Comparison of ENCODE assay signal across 12 cellular contexts in the genomic region with DNA sequence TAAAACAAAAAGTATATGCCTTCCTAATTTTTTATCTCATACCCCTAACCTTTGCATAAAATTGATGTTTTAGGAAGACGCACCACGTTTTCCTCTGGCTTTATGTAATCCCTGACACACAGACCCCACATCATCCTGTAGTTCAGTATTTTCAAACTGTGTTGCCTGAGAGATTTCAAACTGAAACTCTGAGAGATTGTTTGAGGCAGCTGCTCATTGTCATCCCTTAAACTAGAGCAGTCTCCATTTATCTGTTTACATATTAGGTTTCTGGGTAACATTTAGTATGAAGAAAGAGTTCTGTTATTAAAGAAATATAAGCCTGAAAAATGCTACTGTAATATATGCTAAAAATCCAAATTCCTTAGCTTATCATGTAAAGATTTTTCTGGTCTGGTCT. TPM values are rescaled to one million over a fixed set of nuclear protein-coding genes. Genes with fewer than 3 reads are reported as not detected.
DNase-seq lines count a peak whose midpoint lies in the region; ATAC-seq and TF ChIP-seq lines count a peak whose summit lies in the region.
"Had no signal": no experiment of that assay in that cellular context is flagged by ENCODE, and none has a peak within 500 bp of the region (broad histone marks: within the 10 kb centered on the region; RNA-seq: fewer than 3 reads in every experiment).

No MANE protein-coding gene starts in this region.

- ATAC-seq in HG03175 (IDR thresholded peaks at IDR 0.05; ENCODE audit: unreplicated experiment) (peak; percentile 53), GM21576 (IDR thresholded peaks at IDR 0.05; ENCODE audit: unreplicated experiment) (no peak)
- ATAC-seq in natural killer cell treated with Interleukin-12 subunit alpha and Interleukin-12 subunit beta and Interleukin-15 and Interleukin-18, amount 100 ng/mL, for 72 hours = no peak
- ATAC-seq: HCT116 had no signal

- intact Hi-C loops in Caco-2 (cut with micrococcal nuclease; ENCODE audit: unreplicated experiment) = no loop called here

- H3K27me3 Mint-ChIP-seq in natural killer cell treated with Interleukin-12 subunit alpha and Interleukin-12 subunit beta and Interleukin-15 and Interleukin-18, amount 100 ng/mL, for 72 hours = no peaks in the 10 kb centered on the region
- no peaks in the 10 kb centered on the region for H3K27me3 Mint-ChIP-seq in Caco-2 (ENCODE audit: insufficient read depth, unreplicated experiment)

- BruUV-seq in Caco-2 (replicated peaks; lab: Mats Ljungman, UMichigan) = no TSS peak

- no peak for TF ChIP-seq CTCF in Caco-2 (IDR thresholded peaks at IDR 0.05; ENCODE audit: insufficient read depth in 1 of 2, low read depth in 1 of 2, low read length in 1 of 2, severe bottlenecking in 1 of 2, unreplicated experiment in 1 of 2)

- peak; percentile 61 for DNase-seq in NCI-H748 (lab: John Stamatoyannopoulos, UW; ENCODE audit: unreplicated experiment)
- no peak for DNase-seq in NCI-H748 treated with DMSO at 0.1 percent for 48 hours (lab: John Stamatoyannopoulos, UW)
- DNase-seq in SJCRH30 = peak; percentile 39 to 80
- no peak for DNase-seq in natural killer cell treated with Interleukin-12 subunit alpha and Interleukin-12 subunit beta and Interleukin-15 and Interleukin-18, amount 100 ng/mL, for 72 hours (ENCODE audit: low spot score)
- no peak for DNase-seq in Caco-2
- no peak for DNase-seq in SIG-M5 (lab: John Stamatoyannopoulos, UW)
- DNase-seq: activated CD4-positive, alpha-beta T cell treated with anti-CD3 and anti-CD28 coated beads, Interleukin-2, amount 50 U/mL, for 1 hour; stimulated activated CD4-positive, alpha-beta T cell treated with anti-CD3 and anti-CD28 coated beads, Interleukin-4, amount 100 ng/mL, for 24 hours had no signal

- no peak overlapping the region for H3K27ac Mint-ChIP-seq in natural killer cell treated with Interleukin-12 subunit alpha and Interleukin-12 subunit beta and Interleukin-15 and Interleukin-18, amount 100 ng/mL, for 72 hours
- H3K27ac Mint-ChIP-seq in Caco-2 (ENCODE audit: unreplicated experiment) = no peak overlapping the region

- H3K27ac ChIP-seq in SJCRH30 = peak overlapping the region; percentile 71
- H3K27ac ChIP-seq: SK-N-MC had no signal

- peaks cover 23 to 25% of the 10 kb centered on the region in 2 donors for H3K4me1 Mint-ChIP-seq in natural killer cell treated with Interleukin-12 subunit alpha and Interleukin-12 subunit beta and Interleukin-15 and Interleukin-18, amount 100 ng/mL, for 72 hours (ENCODE audit: low read depth in 2 of 2)
- no peaks in the 10 kb centered on the region for H3K4me1 Mint-ChIP-seq in Caco-2 (ENCODE audit: low read depth, unreplicated experiment)

- peak overlapping the region; percentile 75 for H3K4me3 Mint-ChIP-seq in natural killer cell treated with Interleukin-12 subunit alpha and Interleukin-12 subunit beta and Interleukin-15 and Interleukin-18, amount 100 ng/mL, for 72 hours
- no peak overlapping the region for H3K4me3 Mint-ChIP-seq in Caco-2 (ENCODE audit: unreplicated experiment)

- H3K4me1 ChIP-seq in SJCRH30 (peaks cover 36% of the 10 kb centered on the region), Caco-2 (no peaks in the 10 kb centered on the region)

- H3K9me3 Mint-ChIP-seq in natural killer cell treated with Interleukin-12 subunit alpha and Interleukin-12 subunit beta and Interleukin-15 and Interleukin-18, amount 100 ng/mL, for 72 hours = no peaks in the 10 kb centered on the region
- H3K9me3 Mint-ChIP-seq in Caco-2 (ENCODE audit: unreplicated experiment) = no peaks in the 10 kb centered on the region

- H3K9me3 ChIP-seq in SJCRH30 (replicated peaks) = no peaks in the 10 kb centered on the region
- no peaks in the 10 kb centered on the region for H3K9me3 ChIP-seq in Caco-2

- H3K36me3 Mint-ChIP-seq in natural killer cell treated with Interleukin-12 subunit alpha and Interleukin-12 subunit beta and Interleukin-15 and Interleukin-18, amount 100 ng/mL, for 72 hours = no peaks in the 10 kb centered on the region
- H3K36me3 Mint-ChIP-seq in Caco-2 (ENCODE audit: insufficient read depth, unreplicated experiment) = no peaks in the 10 kb centered on the region

- no peaks in the 10 kb centered on the region; the same call in 1 of the 2 replicates for H3K36me3 ChIP-seq in SJCRH30
- no peaks in the 10 kb centered on the region for H3K36me3 ChIP-seq in Caco-2 (ENCODE audit: control insufficient read depth, insufficient read depth, low read length)

- no peak overlapping the region for H3K4me3 ChIP-seq in SJCRH30
- no peak overlapping the region for H3K4me3 ChIP-seq in Caco-2 (ENCODE audit: low read depth, low read length)
- H3K4me3 ChIP-seq: SK-N-MC had no signal

- CTCF ChIA-PET in Caco-2 (lab: Charles Lee) = no interaction called here

- POLR2A ChIA-PET in Caco-2 (lab: Charles Lee) = no interaction called here

- no peaks in the 10 kb centered on the region for H3K27me3 ChIP-seq in SJCRH30
- H3K27me3 ChIP-seq in Caco-2 (replicated peaks; ENCODE audit: control insufficient read depth, insufficient read depth, low read length) = no peaks in the 10 kb centered on the region

RNA-seq across cellular contexts. Expression of a gene that starts 24.3 kb away (rescaled TPM):
- 103 and 129 TPM in 2 replicates for total RNA-seq in SJCRH30 (2014; rRNA removed; shearing (Covaris generic))
- total RNA-seq in natural killer cell treated with Interleukin-12 subunit alpha and Interleukin-12 subunit beta and Interleukin-15 and Interleukin-18, amount 100 ng/mL, for 72 hours = 10 to 100 TPM; 48.2 to 52.4 TPM
- total RNA-seq in Caco-2 (2022) = 36.4 and 38.8 TPM in 2 replicates

RNA-seq across cellular contexts. Expression of a gene that starts 34.7 kb away (rescaled TPM):
- 45.1 and 46.7 TPM in 2 replicates for total RNA-seq in SJCRH30 (2014; rRNA removed; shearing (Covaris generic))
- under 1 TPM in 1 of 2 donors, not detected in 1; 0.10 TPM for total RNA-seq in natural killer cell treated with Interleukin-12 subunit alpha and Interleukin-12 subunit beta and Interleukin-15 and Interleukin-18, amount 100 ng/mL, for 72 hours
- total RNA-seq in Caco-2 (2022) = 4.3 and 4.8 TPM in 2 replicates

Comparison
In these comparisons a context has a peak if more than half of its experiments do, and no peak if none do; other contexts are left out.
1. DNase-seq: peak in NCI-H748 (single experiment) and SJCRH30 (2 of 2); none in NCI-H748 treated with DMSO at 0.1 percent for 48 hours (single experiment), natural killer cell treated with Interleukin-12 subunit alpha and Interleukin-12 subunit beta and Interleukin-15 and Interleukin-18, amount 100 ng/mL, for 72 hours (single experiment), Caco-2 (0 of 2) and SIG-M5 (single experiment).